In genomic region chr3:118239253-118239652, GRCh38 we compare ENCODE assay signal across 22 cellular contexts.
A peak's percentile ranks its signal among the peaks of the same experiment; 100 is the strongest.
DNase-seq lines count a peak whose midpoint lies in the region; ATAC-seq, FAIRE-seq and TF ChIP-seq lines count a peak whose summit lies in the region.
"Had no signal": no experiment of that assay in that cellular context is flagged by ENCODE, and none has a peak within 500 bp of the region (broad histone marks: within the 10 kb centered on the region; RNA-seq: fewer than 3 reads in every experiment).

No MANE protein-coding gene starts in this region.

- peak; percentile 42 for FAIRE-seq in urothelium cell line (lab: Jason Lieb, UNC)
- FAIRE-seq: A204.1, D721Med, G401.6, GM12891 had no signal

- TF ChIP-seq CTCF in gastroesophageal sphincter (IDR thresholded peaks at IDR 0.05), result no peak
- no peak for TF ChIP-seq CTCF in omental fat pad (IDR thresholded peaks at IDR 0.05)

- no peak for TF ChIP-seq POLR2A in gastroesophageal sphincter (IDR thresholded peaks at IDR 0.05)

- H3K4me3 ChIP-seq in SJCRH30 (no peak overlapping the region), gastroesophageal sphincter (no peak overlapping the region)
- H3K4me3 ChIP-seq: BLaER1 treated with 17β-estradiol and CSF1 and Interleukin-3, amounts not matched to agents 10 nM and 100 nM had no signal

- DNase-seq in SJCRH30 (peak; percentile 85 to 90), myocyte (ENCODE audit: low read depth) (peak; percentile 11), urothelium cell line (ENCODE audit: low spot score) (no peak), GM19240 (ENCODE audit: insufficient read length, low spot score) (no peak), omental fat pad (ENCODE audit: low spot score) (no peak), SHP77 (lab: John Stamatoyannopoulos, UW) (no peak)
- DNase-seq: 8988T; ACHN; Caco-2; Calu3; CD4-positive, alpha-beta T cell; CD8-positive, alpha-beta T cell; DMS79 treated with DMSO at 0.1 percent for 48 hours; GF-D8 had no signal

- ATAC-seq in gastroesophageal sphincter, result peak; percentile 6
- no peak for ATAC-seq in omental fat pad (ENCODE audit: low FRiP score)
- ATAC-seq in GM18909 (IDR thresholded peaks at IDR 0.05; ENCODE audit: poor library complexity, unreplicated experiment), result no peak
- ATAC-seq: CD8-positive, alpha-beta T cell had no signal

- H3K27ac ChIP-seq in SJCRH30 (no peak overlapping the region), gastroesophageal sphincter (no peak overlapping the region)
- H3K27ac ChIP-seq: BLaER1 treated with 17β-estradiol and CSF1 and Interleukin-3, amounts not matched to agents 10 nM and 100 nM; C4-2B had no signal

- no peaks in the 10 kb centered on the region for H3K9me3 ChIP-seq in SJCRH30 (replicated peaks)
- H3K9me3 ChIP-seq in gastroesophageal sphincter, result no peaks in the 10 kb centered on the region
- H3K9me3 ChIP-seq: BLaER1 treated with 17β-estradiol and CSF1 and Interleukin-3, amounts not matched to agents 10 nM and 100 nM; Caco-2 had no signal

- H3K36me3 ChIP-seq in SJCRH30 (no peaks in the 10 kb centered on the region), gastroesophageal sphincter (no peaks in the 10 kb centered on the region)
- H3K36me3 ChIP-seq: BLaER1 treated with 17β-estradiol and CSF1 and Interleukin-3, amounts not matched to agents 10 nM and 100 nM had no signal

- WGBS in gastroesophageal sphincter (ENCODE audit: low coverage in 1 of 2), 2 donors, result 100% methylated on average over 4 of the region's 5 CpGs

- TF ChIP-seq EP300 in gastroesophageal sphincter (IDR thresholded peaks at IDR 0.05), result no peak

- no peaks in the 10 kb centered on the region for H3K27me3 ChIP-seq in SJCRH30
- H3K27me3 ChIP-seq in gastroesophageal sphincter, result no peaks in the 10 kb centered on the region
- H3K27me3 ChIP-seq: BLaER1 treated with 17β-estradiol and CSF1 and Interleukin-3, amounts not matched to agents 10 nM and 100 nM had no signal

- H3K4me1 ChIP-seq in SJCRH30 (0 out of 2 replicates have a peak, but pooled peaks cover 2% of the 10 kb centered on the region), gastroesophageal sphincter (no peaks in the 10 kb centered on the region)
- H3K4me1 ChIP-seq: BLaER1 treated with 17β-estradiol and CSF1 and Interleukin-3, amounts not matched to agents 10 nM and 100 nM; Caco-2 had no signal

Comparison
In these comparisons a context has a peak if more than half of its experiments do, and no peak if none do; other contexts are left out.
1. DNase-seq: peak in SJCRH30 (2 of 2) and myocyte (single experiment); none in urothelium cell line (single experiment), GM19240 (single experiment), omental fat pad (single experiment) and SHP77 (0 of 2).